10 cellular contexts compared by ENCODE assay signal in genomic region chr1:67838180-67838912, GRCh38. TPM values are rescaled to one million over a fixed set of nuclear protein-coding genes. Genes with fewer than 3 reads are reported as not detected.
DNase-seq lines count a peak whose midpoint lies in the region; ATAC-seq, FAIRE-seq and TF ChIP-seq lines count a peak whose summit lies in the region.
"Had no signal": no experiment of that assay in that cellular context is flagged by ENCODE, and none has a peak within 500 bp of the region (broad histone marks: within the 10 kb centered on the region; RNA-seq: fewer than 3 reads in every experiment).

No MANE protein-coding gene starts in this region.

- TF ChIP-seq CTCF in parathyroid adenoma (IDR thresholded peaks at IDR 0.05), result no peak

- DNase-seq in Daoy (ENCODE audit: low read depth), result peak; percentile 58
- peak; percentile 33 for DNase-seq in RCC 7860 (ENCODE audit: low spot score)
- no peak for DNase-seq in iPS-NIHi7 (ENCODE audit: extremely low spot score)
- no peak for DNase-seq in substantia nigra (lab: John Stamatoyannopoulos, UW)
- DNase-seq: activated naive CD4-positive, alpha-beta T cell treated with anti-CD3 and anti-CD28 coated beads for 36 hours had no signal

- no peaks in the 10 kb centered on the region for H3K79me2 ChIP-seq in parathyroid adenoma

- H3K4me1 ChIP-seq in esophagus (ENCODE audit: control insufficient read depth in 2 of 2, insufficient read depth in 2 of 2, low read length in 1 of 2) (peaks cover 2 to 3% of the 10 kb centered on the region in 2 donors), parathyroid adenoma (peaks cover 4% of the 10 kb centered on the region)

- H3K4me3 ChIP-seq in esophagus (ENCODE audit: low read depth in 1 of 2, low read length in 2 of 2), result no peak overlapping the region
- no peak overlapping the region for H3K4me3 ChIP-seq in parathyroid adenoma (ENCODE audit: low read depth, low read length)

- H3K27me3 ChIP-seq in esophagus (ENCODE audit: control insufficient read depth in 1 of 2, insufficient read depth in 2 of 2, low read length in 2 of 2) (no peaks in the 10 kb centered on the region), parathyroid adenoma (ENCODE audit: control insufficient read depth, insufficient read depth, low read length) (no peaks in the 10 kb centered on the region)

- H2AFZ ChIP-seq in parathyroid adenoma, result peak overlapping the region; percentile 29

- 39 to 43% methylated on average over 5 of the region's 5 CpGs for WGBS in esophagus, 2 donors

- H3K9me3 ChIP-seq in esophagus (ENCODE audit: control insufficient read depth in 2 of 2, insufficient read depth in 1 of 2, low read depth in 1 of 2, low read length in 1 of 2), result no peaks in the 10 kb centered on the region
- H3K9me3 ChIP-seq in parathyroid adenoma (ENCODE audit: control insufficient read depth, low read length), result no peaks in the 10 kb centered on the region

- H3K27ac ChIP-seq in esophagus (ENCODE audit: low read depth in 2 of 2, low read length in 1 of 2), result peak overlapping the region; percentile 45 to 46
- no peak overlapping the region for H3K27ac ChIP-seq in parathyroid adenoma
- H3K27ac ChIP-seq in substantia nigra (ENCODE audit: low read depth, low read length, poor library complexity, severe bottlenecking), result no peak overlapping the region
- H3K27ac ChIP-seq: C4-2B had no signal

- H3K9ac ChIP-seq in parathyroid adenoma, result no peak overlapping the region

- no peak overlapping the region for H3K4me2 ChIP-seq in parathyroid adenoma (ENCODE audit: low read length)

- H3K36me3 ChIP-seq in esophagus (ENCODE audit: control insufficient read depth in 2 of 2, insufficient read depth in 2 of 2, low read length in 1 of 2) (no peaks in the 10 kb centered on the region), parathyroid adenoma (ENCODE audit: control insufficient read depth, insufficient read depth, low read length) (no peaks in the 10 kb centered on the region)

- ATAC-seq in GM19397 (IDR thresholded peaks at IDR 0.05; ENCODE audit: unreplicated experiment) (no peak), HG02571 (IDR thresholded peaks at IDR 0.05; ENCODE audit: unreplicated experiment) (no peak)

- no peak for FAIRE-seq in RCC 7860 (lab: Jason Lieb, UNC)

RNA-seq across cellular contexts. Expression of gene GNG12, which starts 5.1 kb away (rescaled TPM):
- 209 and 231 TPM in 2 replicates for total RNA-seq in Daoy (2014; rRNA removed; shearing (Covaris generic))
- 10 to 100 TPM; 21.8 to 38.8 TPM for polyA plus RNA-seq in esophagus

Comparison
In these comparisons a context has a peak if more than half of its experiments do, and no peak if none do; other contexts are left out.
1. DNase-seq: peak in Daoy (single experiment) and RCC 7860 (single experiment); none in iPS-NIHi7 (single experiment) and substantia nigra (0 of 49).
2. H3K27ac ChIP-seq: peak in esophagus (2 of 2); none in parathyroid adenoma (single experiment) and substantia nigra (single experiment).